Comparison of ENCODE assay signal across 1 cellular context in the genomic region with DNA sequence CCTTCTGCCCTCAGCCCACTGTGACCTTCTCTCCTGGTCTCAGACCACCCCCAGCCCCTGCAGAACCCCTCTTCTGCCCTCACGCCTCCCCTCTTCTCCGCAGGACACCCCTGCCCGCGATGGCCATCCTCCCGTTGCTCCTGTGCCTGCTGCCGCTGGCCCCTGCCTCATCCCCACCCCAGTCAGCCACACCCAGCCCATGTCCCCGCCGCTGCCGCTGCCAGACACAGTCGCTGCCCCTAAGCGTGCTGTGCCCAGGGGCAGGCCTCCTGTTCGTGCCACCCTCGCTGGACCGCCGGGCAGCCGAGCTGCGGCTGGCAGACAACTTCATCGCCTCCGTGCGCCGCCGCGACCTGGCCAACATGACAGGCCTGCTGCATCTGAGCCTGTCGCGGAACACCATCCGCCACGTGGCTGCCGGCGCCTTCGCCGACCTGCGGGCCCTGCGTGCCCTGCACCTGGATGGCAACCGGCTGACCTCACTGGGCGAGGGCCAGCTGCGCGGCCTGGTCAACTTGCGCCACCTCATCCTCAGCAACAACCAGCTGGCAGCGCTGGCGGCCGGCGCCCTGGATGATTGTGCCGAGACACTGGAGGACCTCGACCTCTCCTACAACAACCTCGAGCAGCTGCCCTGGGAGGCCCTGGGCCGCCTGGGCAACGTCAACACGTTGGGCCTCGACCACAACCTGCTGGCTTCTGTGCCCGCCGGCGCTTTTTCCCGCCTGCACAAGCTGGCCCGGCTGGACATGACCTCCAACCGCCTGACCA.
TF ChIP-seq lines count a peak whose summit lies in the region.

No MANE protein-coding gene starts in this region.

TF ChIP-seq in HEK293, 187 proteins besides CTCF, POLR2A, EP300 and RAD21 (continued from another document):
- TF ChIP-seq, protein P1, sequence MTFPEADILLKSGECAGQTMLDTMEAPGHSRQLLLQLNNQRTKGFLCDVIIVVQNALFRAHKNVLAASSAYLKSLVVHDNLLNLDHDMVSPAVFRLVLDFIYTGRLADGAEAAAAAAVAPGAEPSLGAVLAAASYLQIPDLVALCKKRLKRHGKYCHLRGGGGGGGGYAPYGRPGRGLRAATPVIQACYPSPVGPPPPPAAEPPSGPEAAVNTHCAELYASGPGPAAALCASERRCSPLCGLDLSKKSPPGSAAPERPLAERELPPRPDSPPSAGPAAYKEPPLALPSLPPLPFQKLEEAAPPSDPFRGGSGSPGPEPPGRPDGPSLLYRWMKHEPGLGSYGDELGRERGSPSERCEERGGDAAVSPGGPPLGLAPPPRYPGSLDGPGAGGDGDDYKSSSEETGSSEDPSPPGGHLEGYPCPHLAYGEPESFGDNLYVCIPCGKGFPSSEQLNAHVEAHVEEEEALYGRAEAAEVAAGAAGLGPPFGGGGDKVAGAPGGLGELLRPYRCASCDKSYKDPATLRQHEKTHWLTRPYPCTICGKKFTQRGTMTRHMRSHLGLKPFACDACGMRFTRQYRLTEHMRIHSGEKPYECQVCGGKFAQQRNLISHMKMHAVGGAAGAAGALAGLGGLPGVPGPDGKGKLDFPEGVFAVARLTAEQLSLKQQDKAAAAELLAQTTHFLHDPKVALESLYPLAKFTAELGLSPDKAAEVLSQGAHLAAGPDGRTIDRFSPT (tag by site-specific recombination; IDR thresholded peaks at IDR 0.05) = peak; percentile 73
- TF ChIP-seq TCF7L2 (IDR thresholded peaks at IDR 0.05; ENCODE audit: borderline replicate concordance, low read depth, low read length) = no peak
- TF ChIP-seq, protein P2, sequence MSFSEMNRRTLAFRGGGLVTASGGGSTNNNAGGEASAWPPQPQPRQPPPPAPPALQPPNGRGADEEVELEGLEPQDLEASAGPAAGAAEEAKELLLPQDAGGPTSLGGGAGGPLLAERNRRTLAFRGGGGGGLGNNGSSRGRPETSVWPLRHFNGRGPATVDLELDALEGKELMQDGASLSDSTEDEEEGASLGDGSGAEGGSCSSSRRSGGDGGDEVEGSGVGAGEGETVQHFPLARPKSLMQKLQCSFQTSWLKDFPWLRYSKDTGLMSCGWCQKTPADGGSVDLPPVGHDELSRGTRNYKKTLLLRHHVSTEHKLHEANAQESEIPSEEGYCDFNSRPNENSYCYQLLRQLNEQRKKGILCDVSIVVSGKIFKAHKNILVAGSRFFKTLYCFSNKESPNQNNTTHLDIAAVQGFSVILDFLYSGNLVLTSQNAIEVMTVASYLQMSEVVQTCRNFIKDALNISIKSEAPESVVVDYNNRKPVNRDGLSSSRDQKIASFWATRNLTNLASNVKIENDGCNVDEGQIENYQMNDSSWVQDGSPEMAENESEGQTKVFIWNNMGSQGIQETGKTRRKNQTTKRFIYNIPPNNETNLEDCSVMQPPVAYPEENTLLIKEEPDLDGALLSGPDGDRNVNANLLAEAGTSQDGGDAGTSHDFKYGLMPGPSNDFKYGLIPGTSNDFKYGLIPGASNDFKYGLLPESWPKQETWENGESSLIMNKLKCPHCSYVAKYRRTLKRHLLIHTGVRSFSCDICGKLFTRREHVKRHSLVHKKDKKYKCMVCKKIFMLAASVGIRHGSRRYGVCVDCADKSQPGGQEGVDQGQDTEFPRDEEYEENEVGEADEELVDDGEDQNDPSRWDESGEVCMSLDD (tag by site-specific recombination; IDR thresholded peaks at IDR 0.05) = 0 out of 2 replicates have a peak, but pooled peaks have one; percentile 8
- no peak for TF ChIP-seq ZNF776 (tag by site-specific recombination; IDR thresholded peaks at IDR 0.05; ENCODE audit: borderline replicate concordance)
